In the genomic region with DNA sequence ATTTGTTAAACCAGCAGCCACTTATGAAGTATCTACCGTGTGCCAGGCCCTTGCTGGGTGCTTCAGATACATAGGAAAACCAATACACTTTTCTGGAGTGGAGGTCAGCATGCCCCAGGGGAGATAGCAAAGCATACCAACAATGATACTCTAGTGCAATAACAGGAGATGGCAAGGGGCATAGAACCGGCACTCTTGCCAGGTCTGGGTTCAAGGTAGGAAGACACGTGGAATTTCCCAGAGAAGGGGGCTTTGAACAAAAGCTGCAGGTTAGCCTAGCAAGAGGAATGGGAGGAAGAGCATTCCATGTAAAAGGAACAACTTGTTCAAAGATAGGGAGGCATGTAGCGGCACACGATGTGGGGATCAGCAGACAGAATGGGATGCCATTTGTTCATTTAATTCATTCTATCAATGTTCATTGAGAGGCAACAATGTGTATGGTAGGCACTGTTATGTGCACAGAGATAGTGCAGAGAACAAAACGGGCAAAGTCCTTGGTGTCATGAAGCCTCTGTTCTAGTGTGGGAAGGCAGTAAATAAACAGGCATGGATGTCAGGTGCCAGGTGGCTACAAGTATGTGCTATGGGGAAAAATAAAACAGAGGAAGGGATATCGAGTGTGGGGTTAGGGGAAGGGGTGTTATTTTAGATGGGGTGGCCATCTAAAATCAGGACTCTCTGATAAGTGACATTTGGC, we compare ENCODE assay signal across 23 cellular contexts.
"Had no signal": no experiment of that assay in that cellular context is flagged by ENCODE, and none has a peak within 500 bp of the region (broad histone marks: within the 10 kb centered on the region; RNA-seq: fewer than 3 reads in every experiment).

No MANE protein-coding gene starts in this region.

- H3K36me3 ChIP-seq: gastroesophageal sphincter, heart left ventricle, left ventricle myocardium inferior, lower lobe of right lung, prostate gland, spleen, tibial artery had no signal

- DNase-seq: effector CD8-positive, alpha-beta T cell; endodermal cell; foreskin keratinocyte; heart left ventricle; left cardiac atrium; left ventricle myocardium inferior; lower lobe of right lung; naive thymus-derived CD8-positive, alpha-beta T cell; nephron progenitor cell; nucleus accumbens; right cardiac atrium; spleen; stimulated activated CD4-positive, alpha-beta T cell treated with anti-CD3 and anti-CD28 coated beads, Interleukin-4, amount 100 ng/mL, for 4 hours; stimulated activated naive CD8-positive, alpha-beta T cell treated with anti-CD3 and anti-CD28 coated beads, Interleukin-15, Interleukin-2, amounts not matched to agents 100 U/mL and 50 U/mL, for 24 hours; substantia nigra; testis; tibial artery had no signal

- ATAC-seq: esophagus mucosa; foreskin keratinocyte; gastroesophageal sphincter; heart left ventricle; left cardiac atrium; lower lobe of right lung; naive thymus-derived CD8-positive, alpha-beta T cell; right cardiac atrium; stimulated activated memory B cell treated with anti-CD40 and anti-IgM and Interleukin-4, amounts not matched to agents 10 μg/mL and 1 μg/mL and 100 μg/mL, for 72 hours; stimulated activated naive CD8-positive, alpha-beta T cell treated with anti-CD3 and anti-CD28 coated beads, Interleukin-15, Interleukin-2, amounts not matched to agents 100 U/mL and 50 U/mL, for 24 hours had no signal

- H3K27me3 ChIP-seq: heart left ventricle, hepatocyte, testis, tibial artery had no signal

- H3K4me3 ChIP-seq: gastroesophageal sphincter, heart left ventricle, hepatocyte, left ventricle myocardium inferior, lower lobe of right lung, prostate gland, skin epidermis, spleen, testis, tibial artery had no signal
